ENCODE assay signal across 6 cellular contexts in the genomic region with DNA sequence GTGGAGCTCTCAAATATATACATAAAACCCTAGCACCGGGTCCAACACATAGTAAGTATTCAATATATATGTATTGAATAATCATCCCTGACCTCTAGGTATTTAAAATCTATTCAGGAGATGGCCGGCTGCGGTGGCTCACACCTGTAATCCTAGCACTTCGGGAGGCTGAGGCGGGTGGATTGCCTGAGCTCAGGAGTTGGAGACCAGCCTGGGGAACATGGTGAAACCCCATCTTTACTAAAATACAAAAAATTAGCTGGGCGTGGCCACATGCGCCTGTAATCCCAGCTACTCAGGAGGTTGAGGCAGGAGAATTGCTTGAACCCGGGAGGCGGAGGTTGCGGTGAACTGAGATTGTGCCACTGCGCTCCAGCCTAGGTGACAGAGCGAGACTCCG. TPM values are rescaled to one million over a fixed set of nuclear protein-coding genes. Genes with fewer than 3 reads are reported as not detected.
A peak's percentile ranks its signal among the peaks of the same experiment; 100 is the strongest.
DNase-seq lines count a peak whose midpoint lies in the region; ATAC-seq and TF ChIP-seq lines count a peak whose summit lies in the region.
"Not testable (repeated sequence)": the region's sequence is repeated elsewhere in the genome, so short reads cannot be mapped to it uniquely, and the experiment has no call there.

No MANE protein-coding gene starts in this region.

- peaks cover 8 to 30% of the 10 kb centered on the region in 2 donors for H3K4me1 ChIP-seq in ascending aorta
- not testable (repeated sequence) for H3K4me1 ChIP-seq in cardiac muscle cell (ENCODE audit: low read depth)

- H3K9me3 Mint-ChIP-seq in natural killer cell, result not testable (repeated sequence)

- not testable (repeated sequence) for H3K27me3 Mint-ChIP-seq in natural killer cell (ENCODE audit: low read depth in 2 of 2)

- not testable (repeated sequence) for TF ChIP-seq CTCF in GM12865 (IDR thresholded peaks at IDR 0.05; ENCODE audit: insufficient read depth, low read depth, low read length, missing control alignments); ascending aorta (IDR thresholded peaks at IDR 0.05); cardiac muscle cell (IDR thresholded peaks at IDR 0.05; ENCODE audit: low read depth, low read length); natural killer cell (IDR thresholded peaks at IDR 0.05)

- H3K36me3 ChIP-seq in SK-N-MC (ENCODE audit: insufficient read depth, low read length); ascending aorta; cardiac muscle cell: not testable (repeated sequence)

- not testable (repeated sequence) for H3K9me3 ChIP-seq in SK-N-MC (ENCODE audit: low read depth, low read length); ascending aorta; cardiac muscle cell (ENCODE audit: low read depth)

- not testable (repeated sequence) for H3K36me3 Mint-ChIP-seq in natural killer cell

- not testable (repeated sequence) for ATAC-seq in natural killer cell

- peak overlapping the region; percentile 97 for H3K27ac ChIP-seq in SK-N-MC
- H3K27ac ChIP-seq in ascending aorta, result peak overlapping the region; percentile 80 to 99
- peak overlapping the region; percentile 45 for H3K27ac ChIP-seq in cardiac muscle cell
- peak overlapping the region; percentile 98 for H3K27ac ChIP-seq in temporal lobe (ENCODE audit: low read depth, low read length)

- H3K4me3 ChIP-seq in GM12865 (ENCODE audit: low read depth, low read length) (peak overlapping the region; percentile 67), SK-N-MC (peak overlapping the region; percentile 69), ascending aorta (peak overlapping the region in 1 of 2 donors; percentile 98)
- H3K4me3 ChIP-seq in cardiac muscle cell, result not testable (repeated sequence)

- H3K4me3 Mint-ChIP-seq in natural killer cell, result peak overlapping the region; percentile 94

- intact Hi-C loops in ascending aorta (cut with DNase I), result not testable (repeated sequence)
- intact Hi-C loops in natural killer cell (cut with micrococcal nuclease), result loop anchor here (10.0 kb wide), 1 partner anchor 218 kb away; the partner anchor contains the start of gene DXO

- peaks cover 62 to 84% of the 10 kb centered on the region in 2 donors for H3K4me1 Mint-ChIP-seq in natural killer cell

- peak overlapping the region; percentile 57 for H3K9ac ChIP-seq in SK-N-MC (ENCODE audit: insufficient read length)

- H3K27ac Mint-ChIP-seq in natural killer cell, result peak overlapping the region; percentile 99

- H3K27me3 ChIP-seq in ascending aorta, cardiac muscle cell: not testable (repeated sequence)

- DNase-seq in GM12865 (ENCODE audit: low read depth); SK-N-MC (ENCODE audit: low read depth, low spot score); ascending aorta (ENCODE audit: low spot score in 2 of 2); cardiac muscle cell (ENCODE audit: low read depth in 1 of 2, low spot score in 1 of 2); natural killer cell: not testable (repeated sequence)

RNA-seq across cellular contexts. Expression of gene GPSM3, which starts 0.7 kb away (rescaled TPM):
- total RNA-seq in ascending aorta (19.4 TPM), cardiac muscle cell (16.7 and 18.0 TPM in 2 replicates), natural killer cell (100 to 1,000 TPM; 216 to 240 (median 221) TPM), temporal lobe (0.49 TPM)
- 14.5 and 17.4 TPM in 2 replicates for polyA plus RNA-seq in cardiac muscle cell

RNA-seq across cellular contexts. Expression of gene PBX2, which starts 3.1 kb away (rescaled TPM):
- total RNA-seq in ascending aorta, result 18.1 TPM
- 124 and 130 TPM in 2 replicates for total RNA-seq in cardiac muscle cell
- 17.3 and 23.9 TPM in 2 replicates for polyA plus RNA-seq in cardiac muscle cell
- 100 to 1,000 TPM; 111 to 116 (median 112) TPM for total RNA-seq in natural killer cell
- total RNA-seq in temporal lobe, result 21.4 TPM

RNA-seq across cellular contexts. Expression of gene AGER, which starts 9.0 kb away (rescaled TPM):
- total RNA-seq in ascending aorta (6.1 TPM), cardiac muscle cell (5.0 and 13.5 TPM in 2 replicates), natural killer cell (10 to 100 TPM; 19.0 to 25.1 (median 22.9) TPM), temporal lobe (0.98 TPM)
- 4.8 and 9.8 TPM in 2 replicates for polyA plus RNA-seq in cardiac muscle cell

RNA-seq across cellular contexts. Expression of gene RNF5, which starts 14.9 kb away (rescaled TPM):
- 73.0 TPM for total RNA-seq in ascending aorta
- total RNA-seq in cardiac muscle cell, result 180 and 188 TPM in 2 replicates
- 232 and 237 TPM in 2 replicates for polyA plus RNA-seq in cardiac muscle cell
- 10 to 100 TPM; 35.1 to 39.2 (median 36.6) TPM for total RNA-seq in natural killer cell
- 61.5 TPM for total RNA-seq in temporal lobe

RNA-seq across cellular contexts. Expression of gene AGPAT1, which starts 17.2 kb away (rescaled TPM):
- total RNA-seq in ascending aorta, result 136 TPM
- 128 and 146 TPM in 2 replicates for total RNA-seq in cardiac muscle cell
- polyA plus RNA-seq in cardiac muscle cell, result 69.3 and 69.6 TPM in 2 replicates
- total RNA-seq in natural killer cell, result 10 to 100 TPM; 29.5 to 31.9 (median 31.2) TPM
- total RNA-seq in temporal lobe, result 17.5 TPM

Comparison
In these comparisons a context has a peak if more than half of its experiments do, and no peak if none do; other contexts are left out.
1. H3K27ac ChIP-seq: peak in every context shown above with its lines; median percentile 98 in temporal lobe; 97 in SK-N-MC; 90 in ascending aorta; 45 in cardiac muscle cell.
2. RNA of gene GPSM3, which starts 0.7 kb away (total RNA-seq): 216 to 240 TPM in natural killer cell, 19.4 TPM in ascending aorta (single experiment) and 16.7 to 18.0 TPM in cardiac muscle cell; 0.49 TPM in temporal lobe (single experiment); every median in the first group is over 10 times any median in the second.